In genomic region chr22:19758896-19759458, GRCh38 we compare ENCODE assay signal across 26 cellular contexts. TPM values are rescaled to one million over a fixed set of nuclear protein-coding genes. Genes with fewer than 3 reads are reported as not detected.
DNase-seq lines count a peak whose midpoint lies in the region; ATAC-seq and TF ChIP-seq lines count a peak whose summit lies in the region.
"Had no signal": no experiment of that assay in that cellular context is flagged by ENCODE, and none has a peak within 500 bp of the region (broad histone marks: within the 10 kb centered on the region; RNA-seq: fewer than 3 reads in every experiment).

No MANE protein-coding gene starts in this region.

- H3K4me2 ChIP-seq in neuronal stem cell (ENCODE audit: insufficient read depth, low read length, poor library complexity, severe bottlenecking): peak overlapping the region; percentile 31

- H3K23ac ChIP-seq in neuronal stem cell (ENCODE audit: low read depth, low read length, poor library complexity): peak overlapping the region; percentile 97

- H3K27ac ChIP-seq in HUES6 (ENCODE audit: low read depth, low read length): no peak overlapping the region
- no peak overlapping the region for H3K27ac ChIP-seq in endodermal cell (ENCODE audit: low read depth, low read length)
- no peak overlapping the region for H3K27ac ChIP-seq in neuronal stem cell (replicated peaks; ENCODE audit: low read length)
- no peak overlapping the region for H3K27ac ChIP-seq in CD4-positive, alpha-beta T cell (ENCODE audit: low read depth, low read length)
- H3K27ac ChIP-seq: BLaER1 treated with 17β-estradiol and CSF1 and Interleukin-3, amounts not matched to agents 10 nM and 100 nM; Peyer's patch; SJCRH30 had no signal

- ATAC-seq in GM18511 (IDR thresholded peaks at IDR 0.05; ENCODE audit: unreplicated experiment) (no peak), GM19023 (IDR thresholded peaks at IDR 0.05; ENCODE audit: unreplicated experiment) (no peak)
- no peak for ATAC-seq in CD4-positive, alpha-beta T cell (ENCODE audit: poor library complexity)
- ATAC-seq: activated CD8-positive, alpha-beta T cell treated with anti-CD3 and anti-CD28 coated beads, Interleukin-2, amount 10 ng/mL, durations not matched to agents 7 days and 5 days; sciatic nerve; stimulated activated naive B cell treated with anti-CD40 and anti-IgM and Interleukin-4, amounts not matched to agents 10 μg/mL and 1 μg/mL and 100 μg/mL, for 72 hours had no signal

- no peak overlapping the region for H3K4me3 Mint-ChIP-seq in endodermal cell
- H3K4me3 Mint-ChIP-seq in CD4-positive, alpha-beta T cell: no peak overlapping the region

- H3K4ac ChIP-seq in neuronal stem cell (ENCODE audit: low read length): no peak overlapping the region

- H3K4me3 ChIP-seq in HUES6 (ENCODE audit: low read depth, low read length): peak overlapping the region; percentile 19; the same call in 1 of the 2 replicates
- no peak overlapping the region for H3K4me3 ChIP-seq in endodermal cell (ENCODE audit: low read length)
- H3K4me3 ChIP-seq in neuronal stem cell (ENCODE audit: low read length in 2 of 2): no peak overlapping the region
- H3K4me3 ChIP-seq: BLaER1 treated with 17β-estradiol and CSF1 and Interleukin-3, amounts not matched to agents 10 nM and 100 nM had no signal

- no peak overlapping the region for H4K91ac ChIP-seq in neuronal stem cell (ENCODE audit: low read depth, low read length, poor library complexity)

- H3K27me3 ChIP-seq in HUES6 (ENCODE audit: control insufficient read depth, insufficient read depth, low read length) (peaks cover 98% of the 10 kb centered on the region), endodermal cell (ENCODE audit: control insufficient read depth, insufficient read depth, low read length, poor library complexity, severe bottlenecking) (peaks cover 95% of the 10 kb centered on the region), neuronal stem cell (ENCODE audit: control insufficient read depth in 3 of 3, insufficient read depth in 3 of 3, low read depth in 1 of 3, low read length in 3 of 3) (peaks cover 76 to 96% (median 94%) of the 10 kb centered on the region in 3 experiments)
- peaks cover 81% of the 10 kb centered on the region for H3K27me3 ChIP-seq in CD4-positive, alpha-beta T cell (ENCODE audit: control insufficient read depth, insufficient read depth, low read length)
- H3K27me3 ChIP-seq: SJCRH30 had no signal

- no peaks in the 10 kb centered on the region; the same call in 1 of the 2 replicates for H3K4me1 ChIP-seq in ES-I3 (ENCODE audit: insufficient read depth, low read length)
- peaks cover 29% of the 10 kb centered on the region for H3K4me1 ChIP-seq in HUES6 (ENCODE audit: control insufficient read depth, insufficient read depth, low read length)
- no peaks in the 10 kb centered on the region for H3K4me1 ChIP-seq in endodermal cell (ENCODE audit: control insufficient read depth, insufficient read depth, low read length)
- peaks cover 10 to 13% of the 10 kb centered on the region in 2 donors for H3K4me1 ChIP-seq in neuronal stem cell (ENCODE audit: control insufficient read depth in 2 of 2, insufficient read depth in 1 of 2, low read depth in 1 of 2, low read length in 2 of 2)

- H4K8ac ChIP-seq in neuronal stem cell (ENCODE audit: low read depth, low read length): no peak overlapping the region

- H3K9me3 Mint-ChIP-seq in endodermal cell: no peaks in the 10 kb centered on the region
- H3K9me3 Mint-ChIP-seq in CD4-positive, alpha-beta T cell: no peaks in the 10 kb centered on the region
- H3K9me3 Mint-ChIP-seq: neural crest cell; stimulated activated naive B cell treated with anti-CD40 and anti-IgM and Interleukin-4, amounts not matched to agents 10 μg/mL and 1 μg/mL and 100 μg/mL, for 72 hours had no signal

- CTCF ChIA-PET in CD4-positive, alpha-beta T cell (lab: Charles Lee): interaction anchor here (2.1 kb wide), 1 partner anchor 29 kb away, joined by 5 read pairs; no protein-coding TSS in a partner anchor

- H3K14ac ChIP-seq in neuronal stem cell (ENCODE audit: low read length): no peak overlapping the region

- TF ChIP-seq CTCF in endodermal cell (conservative IDR thresholded peaks at IDR 0.05): no peak
- no peak for TF ChIP-seq CTCF in CD4-positive, alpha-beta T cell (IDR thresholded peaks at IDR 0.05)

- no peak overlapping the region for H2BK15ac ChIP-seq in neuronal stem cell (ENCODE audit: low read length)

- H3K9me3 ChIP-seq in ES-I3 (ENCODE audit: control insufficient read depth, insufficient read depth, low read length) (no peaks in the 10 kb centered on the region), HUES6 (ENCODE audit: control insufficient read depth, insufficient read depth, low read depth, low read length) (no peaks in the 10 kb centered on the region), endodermal cell (ENCODE audit: control insufficient read depth, low read length) (no peaks in the 10 kb centered on the region), neuronal stem cell (replicated peaks in 1 of 2; ENCODE audit: control insufficient read depth in 2 of 2, insufficient read depth in 1 of 2, low read depth in 1 of 2, low read length in 2 of 2) (peaks cover 3 to 5% of the 10 kb centered on the region in 2 donors)
- no peaks in the 10 kb centered on the region for H3K9me3 ChIP-seq in CD4-positive, alpha-beta T cell (ENCODE audit: control insufficient read depth, low read length)
- H3K9me3 ChIP-seq: BLaER1 treated with 17β-estradiol and CSF1 and Interleukin-3, amounts not matched to agents 10 nM and 100 nM; Peyer's patch; SJCRH30 had no signal

- intact Hi-C loops in CD4-positive, alpha-beta T cell (cut with DNase I, micrococcal nuclease): loop anchor here (5.0 kb wide), 1 partner anchor 133 kb away; no protein-coding TSS in a partner anchor

- H3K4me1 Mint-ChIP-seq in endodermal cell: peaks cover 15% of the 10 kb centered on the region
- peaks cover 36% of the 10 kb centered on the region for H3K4me1 Mint-ChIP-seq in CD4-positive, alpha-beta T cell (ENCODE audit: low read depth)

- H3K9ac ChIP-seq in ES-I3 (ENCODE audit: low read depth, low read length) (peak overlapping the region; percentile 13; the same call in 1 of the 2 replicates), HUES6 (ENCODE audit: low read length) (no peak overlapping the region), endodermal cell (ENCODE audit: extremely low read depth, low read length, poor library complexity, severe bottlenecking) (no peak overlapping the region), neuronal stem cell (ENCODE audit: low read depth, low read length, poor library complexity) (no peak overlapping the region)
- H3K9ac ChIP-seq: BLaER1 treated with 17β-estradiol and CSF1 and Interleukin-3, amounts not matched to agents 10 nM and 100 nM had no signal

- H3K36me3 ChIP-seq in ES-I3 (ENCODE audit: insufficient read depth, low read length): no peaks in the 10 kb centered on the region
- no peaks in the 10 kb centered on the region for H3K36me3 ChIP-seq in HUES6 (ENCODE audit: control insufficient read depth, insufficient read depth, low read length)
- H3K36me3 ChIP-seq in endodermal cell (ENCODE audit: control insufficient read depth, insufficient read depth, low read length): no peaks in the 10 kb centered on the region
- no peaks in the 10 kb centered on the region for H3K36me3 ChIP-seq in neuronal stem cell (replicated peaks in 1 of 2; ENCODE audit: control insufficient read depth in 2 of 2, insufficient read depth in 2 of 2, low read length in 2 of 2)
- H3K36me3 ChIP-seq: BLaER1 treated with 17β-estradiol and CSF1 and Interleukin-3, amounts not matched to agents 10 nM and 100 nM; Peyer's patch had no signal

- 7 to 14% methylated on average over 3 to 25 of the region's 25 CpGs for WGBS in endodermal cell (ENCODE audit: insufficient coverage in 1 of 2, insufficient read length in 1 of 2), 2 experiments
- no CpG with 5 or more reads among the region's 25 CpGs for WGBS in neuronal stem cell (ENCODE audit: extremely low coverage in 2 of 2, insufficient read length in 2 of 2, insufficient replicate concordance in 1 of 2), 2 donors

- DNase-seq in endodermal cell (peak; percentile 62), neuronal stem cell (ENCODE audit: low spot score) (no peak)
- no peak for DNase-seq in activated CD8-positive, alpha-beta memory T cell treated with anti-CD3 and anti-CD28 coated beads, Interleukin-2, amount 50 U/mL, for 4 hours
- no peak for DNase-seq in CD4-positive, alpha-beta T cell
- DNase-seq: activated CD8-positive, alpha-beta T cell treated with anti-CD3 and anti-CD28 coated beads, Interleukin-2, amount 10 ng/mL, durations not matched to agents 7 days and 5 days; activated effector memory CD4-positive, alpha-beta T cell treated with anti-CD3 and anti-CD28 coated beads, Interleukin-2, amount 50 U/mL, for 16 hours; activated T-cell treated with anti-CD3 and anti-CD28 coated beads for 4 hours; Calu3; DND-41; mammary epithelial cell; NCI-H1048; NCI-H187 treated with DMSO at 0.1 percent for 48 hours; NCI-H524 treated with DMSO at 0.1 percent for 48 hours; Peyer's patch; SJCRH30; stimulated activated CD4-positive, alpha-beta T cell treated with anti-CD3 and anti-CD28 coated beads, Interleukin-4, amount 100 ng/mL, for 24 hours; stimulated activated naive B cell treated with anti-CD40 and anti-IgM and Interleukin-4, amounts not matched to agents 10 μg/mL and 1 μg/mL and 100 μg/mL, for 72 hours had no signal

- H2AK5ac ChIP-seq in neuronal stem cell (ENCODE audit: low read depth, low read length): peak overlapping the region; percentile 8

- H2AFZ ChIP-seq in neuronal stem cell (ENCODE audit: low read length): no peak overlapping the region

- H3K27ac Mint-ChIP-seq in endodermal cell: no peak overlapping the region
- H3K27ac Mint-ChIP-seq in CD4-positive, alpha-beta T cell: no peak overlapping the region
- H3K27ac Mint-ChIP-seq: activated CD8-positive, alpha-beta T cell treated with anti-CD3 and anti-CD28 coated beads, Interleukin-2, amount 10 ng/mL, durations not matched to agents 7 days and 5 days had no signal

- peak overlapping the region; percentile 46 for H2BK12ac ChIP-seq in neuronal stem cell (ENCODE audit: low read length)

- H3K79me1 ChIP-seq in neuronal stem cell (ENCODE audit: low read depth, low read length): no peaks in the 10 kb centered on the region

- no peak overlapping the region for H2BK120ac ChIP-seq in neuronal stem cell (ENCODE audit: low read depth, low read length)

- POLR2A ChIA-PET in CD4-positive, alpha-beta T cell (lab: Charles Lee): interaction anchor here (0.6 kb wide), 1 partner anchor 151 kb away, joined by 3 read pairs; no protein-coding TSS in a partner anchor

- peaks cover 89% of the 10 kb centered on the region for H3K27me3 Mint-ChIP-seq in endodermal cell (ENCODE audit: insufficient read depth)
- H3K27me3 Mint-ChIP-seq in CD4-positive, alpha-beta T cell: peaks cover 72% of the 10 kb centered on the region

- peak overlapping the region; percentile 80 for H3K18ac ChIP-seq in neuronal stem cell (ENCODE audit: low read length)

- H3K36me3 Mint-ChIP-seq in endodermal cell (ENCODE audit: low read depth): no peaks in the 10 kb centered on the region
- H3K36me3 Mint-ChIP-seq in CD4-positive, alpha-beta T cell (ENCODE audit: low read depth): no peaks in the 10 kb centered on the region

- H2BK5ac ChIP-seq in neuronal stem cell (ENCODE audit: low read length): no peak overlapping the region

RNA-seq across cellular contexts. Expression of gene TBX1, which starts 1.6 kb away (rescaled TPM):
- total RNA-seq in endodermal cell: 1 to 10 TPM in 1 of 2 donors, not detected in 1; 1.3 TPM
- polyA plus RNA-seq in endodermal cell (2013, experiment 1 of 2): 0.75 TPM
- polyA plus RNA-seq in endodermal cell (2013, experiment 2 of 2): 1.2 TPM
- polyA plus RNA-seq in neuronal stem cell (2013, experiment 1 of 2): 0.31 TPM
- 0.26 TPM for polyA plus RNA-seq in neuronal stem cell (2013, experiment 2 of 2)
- not detected for total RNA-seq in CD4-positive, alpha-beta T cell
- total RNA-seq: Calu3, chondrocyte, kidney epithelial cell, neural crest cell had no signal
- polyA plus RNA-seq: mammary epithelial cell had no signal

RNA-seq across cellular contexts. Expression of gene GP1BB, which starts 35.6 kb away (rescaled TPM):
- under 1 TPM; 0.48 to 0.62 TPM for total RNA-seq in endodermal cell
- 4.2 TPM for polyA plus RNA-seq in endodermal cell (2013, experiment 1 of 2)
- polyA plus RNA-seq in endodermal cell (2013, experiment 2 of 2): 5.0 TPM
- polyA plus RNA-seq in neuronal stem cell (2013, experiment 1 of 2): 2.5 TPM
- 2.6 TPM for polyA plus RNA-seq in neuronal stem cell (2013, experiment 2 of 2)
- under 1 TPM in 1 of 2 experiments, not detected in 1; 0.22 TPM for total RNA-seq in CD4-positive, alpha-beta T cell
- total RNA-seq: activated CD8-positive, alpha-beta T cell treated with anti-CD3 and anti-CD28 coated beads, Interleukin-2, amount 10 ng/mL, durations not matched to agents 7 days and 5 days; Calu3 had no signal

RNA-seq across cellular contexts. Expression of gene SEPTIN5, which starts 44.7 kb away (rescaled TPM):
- total RNA-seq in endodermal cell: 10 to 100 TPM in 1 of 2 donors, 1 to 10 TPM in 1; 9.8 to 20.0 TPM
- polyA plus RNA-seq in endodermal cell (2013, experiment 1 of 2): 45.2 TPM
- 45.0 TPM for polyA plus RNA-seq in endodermal cell (2013, experiment 2 of 2)
- 23.1 TPM for polyA plus RNA-seq in neuronal stem cell (2013, experiment 1 of 2)
- polyA plus RNA-seq in neuronal stem cell (2013, experiment 2 of 2): 21.3 TPM
- under 1 TPM; 0.71 to 0.75 TPM for total RNA-seq in CD4-positive, alpha-beta T cell

Comparison
In these comparisons a context has a peak if more than half of its experiments do, and no peak if none do; other contexts are left out.
1. RNA of gene SEPTIN5, which starts 44.7 kb away (total RNA-seq): 9.8 to 20.0 TPM in endodermal cell; 0.71 to 0.75 TPM in CD4-positive, alpha-beta T cell; every median in the first group is over 4 times any median in the second.